In genomic region chr19:49590971-49591730, GRCh38 we compare ENCODE assay signal across 8 cellular contexts. TPM values are rescaled to one million over a fixed set of nuclear protein-coding genes. Genes with fewer than 3 reads are reported as not detected.
A peak's percentile ranks its signal among the peaks of the same experiment; 100 is the strongest.
DNase-seq lines count a peak whose midpoint lies in the region; ATAC-seq, FAIRE-seq and TF ChIP-seq lines count a peak whose summit lies in the region.

PRR12 (plus strand) TSS chr19:49591182; CDS start chr19:49591655, 473 bp downstream.

- peak within 1 kb of the TSS; percentile 99 for H3K4me2 ChIP-seq in keratinocyte (ENCODE audit: control insufficient read depth, extremely low read depth, insufficient read depth, low read depth, low read length)

- H3K4me3 ChIP-seq in AG09309 (ENCODE audit: control insufficient read depth, low read depth, low read length) (peak within 1 kb of the TSS; percentile 49), keratinocyte (ENCODE audit: control insufficient read depth in 2 of 3, extremely low read depth in 1 of 3, insufficient read depth in 2 of 3, low read depth in 1 of 3, low read length in 3 of 3) (peak within 1 kb of the TSS; percentile 79 to 92 (median 82))

- FAIRE-seq in H54 (lab: Jason Lieb, UNC) (no peak), keratinocyte (lab: Jason Lieb, UNC) (no peak)

- TF ChIP-seq CTCF in AG09309 (IDR thresholded peaks at IDR 0.05; ENCODE audit: control insufficient read depth, insufficient read depth, low read depth, low read length, missing control alignments) (no peak), keratinocyte (optimal IDR thresholded peaks at IDR 0.05 in 1 of 3, IDR thresholded peaks at IDR 0.05 in 1 of 3, conservative IDR thresholded peaks at IDR 0.05 in 1 of 3; ENCODE audit: extremely low read depth in 1 of 3, insufficient read depth in 2 of 3, low read length in 3 of 3) (no peak)

- peaks cover 18% of the 10 kb centered on the region for H3K79me2 ChIP-seq in keratinocyte (ENCODE audit: control insufficient read depth, insufficient read depth, low read length)

- H2AFZ ChIP-seq in keratinocyte (ENCODE audit: control insufficient read depth, low read length): peak within 1 kb of the TSS; percentile 63

- H3K27me3 ChIP-seq in keratinocyte (ENCODE audit: control insufficient read depth, extremely low read depth, insufficient read depth, low read length): no peaks in the 10 kb centered on the region

- dilution Hi-C loops in keratinocyte (cut with MboI; ENCODE audit: extremely low pct_ligation_motif_present, low sequenced_read_pairs): no loop called here

- no peaks in the 10 kb centered on the region for H3K9me3 ChIP-seq in keratinocyte (ENCODE audit: control insufficient read depth, low read depth, low read length)

- H3K9ac ChIP-seq in keratinocyte (ENCODE audit: control insufficient read depth, extremely low read depth, insufficient read depth, low read length): peak within 1 kb of the TSS; percentile 92

- H3K27ac ChIP-seq in keratinocyte (ENCODE audit: control insufficient read depth, insufficient read depth, low read length): peak within 1 kb of the TSS; percentile 92

- peak; percentile 55 for TF ChIP-seq POLR2A in H54 (IDR thresholded peaks at IDR 0.05; ENCODE audit: low read depth, low read length)

- ATAC-seq in GM21526 (IDR thresholded peaks at IDR 0.05; ENCODE audit: low FRiP score, unreplicated experiment): no peak

- H3K9me1 ChIP-seq in keratinocyte (ENCODE audit: control insufficient read depth, extremely low read depth, insufficient read depth, low read length): no peaks in the 10 kb centered on the region

- peaks cover 4 to 14% of the 10 kb centered on the region in 2 experiments for H3K36me3 ChIP-seq in keratinocyte (ENCODE audit: control insufficient read depth in 2 of 2, extremely low read depth in 1 of 2, insufficient read depth in 2 of 2, low read length in 2 of 2)

- peaks cover 18% of the 10 kb centered on the region for H3K4me1 ChIP-seq in keratinocyte (ENCODE audit: control insufficient read depth, extremely low read depth, insufficient read depth, low read length)

- peaks cover 2% of the 10 kb centered on the region for H4K20me1 ChIP-seq in keratinocyte (ENCODE audit: control insufficient read depth, extremely low read depth, insufficient read depth, low read length)

- DNase-seq in AG09309 (ENCODE audit: low read depth) (no peak), H54 (ENCODE audit: insufficient read length, low spot score) (peak; percentile 87), NCI-H446 (lab: John Stamatoyannopoulos, UW) (peak; percentile 50 to 73), cerebellum (ENCODE audit: low spot score) (peak; percentile 86), keratinocyte (ENCODE audit: low read depth, low spot score) (no peak)
- peak; percentile 49 for DNase-seq in activated CD4-positive, alpha-beta T cell treated with anti-CD3 and anti-CD28 coated beads for 1 hour
- DNase-seq in stimulated activated CD4-positive, alpha-beta T cell treated with anti-CD3 and anti-CD28 coated beads, Interleukin-12 subunit alpha, Interleukin-12 subunit beta, amount 100 ng/mL, for 48 hours (ENCODE audit: low read depth in 2 of 3, low spot score in 1 of 3): peak in 2 of 3 donors; percentile 39 to 61

RNA-seq across cellular contexts. Expression of gene PRR12, which starts in this region (rescaled TPM):
- total RNA-seq in cerebellum: 5.2 TPM
- polyA plus RNA-seq in keratinocyte: 0.35 to 1.1 TPM (median 0.42 TPM) in 3 replicates
- polyA plus RNA-seq in keratinocyte (2011; ENCODE audit: low read depth): 3.8 TPM
- polyA plus RNA-seq in keratinocyte (2011; cell fraction: cytosol; rRNA removed): 0.40 and 1.4 TPM in 2 replicates
- polyA plus RNA-seq in keratinocyte (2011; cell fraction: nucleus; rRNA removed): 4.6 and 7.6 TPM in 2 replicates
- 4.7 and 10.2 TPM in 2 replicates for polyA plus RNA-seq in keratinocyte (2012; ENCODE audit: low replicate concordance)
- polyA minus RNA-seq in keratinocyte: 0.86 to 6.1 TPM (median 0.99 TPM) in 3 replicates
- polyA minus RNA-seq in keratinocyte (2011; cell fraction: cytosol; rRNA and poly(A)+ RNA removed): 3.8 TPM
- 5.1 and 5.4 TPM in 2 replicates for polyA minus RNA-seq in keratinocyte (2011; cell fraction: nucleus; rRNA and poly(A)+ RNA removed)

Comparison
In these comparisons a context has a peak if more than half of its experiments do, and no peak if none do; other contexts are left out.
1. DNase-seq: peak in H54 (single experiment), NCI-H446 (2 of 2), activated CD4-positive, alpha-beta T cell treated with anti-CD3 and anti-CD28 coated beads for 1 hour (single experiment), cerebellum (single experiment) and stimulated activated CD4-positive, alpha-beta T cell treated with anti-CD3 and anti-CD28 coated beads, Interleukin-12 subunit alpha, Interleukin-12 subunit beta, amount 100 ng/mL, for 48 hours (2 of 3); none in AG09309 (single experiment) and keratinocyte (single experiment).